In the genomic region with DNA sequence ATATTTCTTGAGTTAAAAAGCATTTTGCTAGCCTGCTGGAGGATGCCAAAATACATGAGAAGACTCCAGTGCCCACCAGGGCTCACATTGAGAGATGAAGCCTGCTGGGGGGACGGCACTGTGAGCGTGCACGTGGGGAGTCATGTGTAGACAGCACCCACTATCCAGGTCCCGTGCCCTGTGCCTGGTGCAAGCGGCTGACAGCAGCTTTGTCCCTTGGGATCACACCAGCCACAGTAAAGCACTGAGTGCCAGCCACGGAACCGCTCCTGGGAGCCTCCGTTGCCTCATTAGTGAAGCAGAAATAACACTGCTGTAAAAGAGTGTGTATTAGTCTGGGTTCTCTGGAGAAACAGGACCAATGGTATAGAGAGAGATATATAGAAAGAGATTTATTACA, we compare ENCODE assay signal across 18 cellular contexts.
"Had no signal": no experiment of that assay in that cellular context is flagged by ENCODE, and none has a peak within 500 bp of the region (broad histone marks: within the 10 kb centered on the region; RNA-seq: fewer than 3 reads in every experiment).

No MANE protein-coding gene starts in this region.

- ATAC-seq: naive thymus-derived CD8-positive, alpha-beta T cell; stimulated activated memory B cell treated with anti-CD40 and anti-IgM and Interleukin-4, amounts not matched to agents 10 μg/mL and 1 μg/mL and 100 μg/mL, for 72 hours; stimulated activated naive CD8-positive, alpha-beta T cell treated with anti-CD3 and anti-CD28 coated beads, Interleukin-15, amount 100 ng/mL, for 72 hours had no signal

- H3K9me3 Mint-ChIP-seq: memory B cell; naive thymus-derived CD8-positive, alpha-beta T cell; nephron; neural progenitor cell; stimulated activated memory B cell treated with anti-CD40 and anti-IgM and Interleukin-4, amounts not matched to agents 10 μg/mL and 1 μg/mL and 100 μg/mL, for 72 hours; stimulated activated naive CD8-positive, alpha-beta T cell treated with anti-CD3 and anti-CD28 coated beads, Interleukin-15, amount 100 ng/mL, for 72 hours had no signal

- H3K4me3 Mint-ChIP-seq: memory B cell; naive thymus-derived CD8-positive, alpha-beta T cell; nephron; neural progenitor cell; stimulated activated memory B cell treated with anti-CD40 and anti-IgM and Interleukin-4, amounts not matched to agents 10 μg/mL and 1 μg/mL and 100 μg/mL, for 72 hours; stimulated activated naive CD8-positive, alpha-beta T cell treated with anti-CD3 and anti-CD28 coated beads, Interleukin-15, amount 100 ng/mL, for 72 hours had no signal

- H3K36me3 Mint-ChIP-seq: memory B cell; naive thymus-derived CD8-positive, alpha-beta T cell; neural progenitor cell; stimulated activated memory B cell treated with anti-CD40 and anti-IgM and Interleukin-4, amounts not matched to agents 10 μg/mL and 1 μg/mL and 100 μg/mL, for 72 hours had no signal

- DNase-seq: islet precursor cell; left ventricle myocardium inferior; naive thymus-derived CD8-positive, alpha-beta T cell; ovary; stimulated activated CD4-positive, alpha-beta T cell treated with anti-CD3 and anti-CD28 coated beads, Interleukin-1b, Interleukin-23, amount 100 ng/mL, for 48 hours; stimulated activated CD4-positive, alpha-beta T cell treated with anti-CD3 and anti-CD28 coated beads, Interleukin-2, amount 100 ng/mL, for 48 hours; stimulated activated CD4-positive, alpha-beta T cell treated with anti-CD3 and anti-CD28 coated beads, Interleukin-4, amount 100 ng/mL, for 4 hours; stimulated activated CD8-positive, alpha-beta memory T cell treated with anti-CD3 and anti-CD28 coated beads, Interleukin-4, amount 100 ng/mL, for 48 hours; stimulated activated naive CD4-positive, alpha-beta T cell treated with Interleukin-2 at 50 U/mL for 16 hours; stimulated activated naive CD8-positive, alpha-beta T cell treated with anti-CD3 and anti-CD28 coated beads, Interleukin-15, amount 100 ng/mL, for 72 hours; thyroid gland; transverse colon; upper lobe of right lung had no signal

- H3K27me3 Mint-ChIP-seq: memory B cell; stimulated activated memory B cell treated with anti-CD40 and anti-IgM and Interleukin-4, amounts not matched to agents 10 μg/mL and 1 μg/mL and 100 μg/mL, for 72 hours; stimulated activated naive CD8-positive, alpha-beta T cell treated with anti-CD3 and anti-CD28 coated beads, Interleukin-15, amount 100 ng/mL, for 72 hours had no signal

- H3K27ac Mint-ChIP-seq: memory B cell; naive thymus-derived CD8-positive, alpha-beta T cell; nephron; neural progenitor cell; progenitor cell of endocrine pancreas; stimulated activated memory B cell treated with anti-CD40 and anti-IgM and Interleukin-4, amounts not matched to agents 10 μg/mL and 1 μg/mL and 100 μg/mL, for 72 hours; stimulated activated naive CD8-positive, alpha-beta T cell treated with anti-CD3 and anti-CD28 coated beads, Interleukin-15, amount 100 ng/mL, for 72 hours had no signal
